1 cellular context compared by ENCODE assay signal in the genomic region with DNA sequence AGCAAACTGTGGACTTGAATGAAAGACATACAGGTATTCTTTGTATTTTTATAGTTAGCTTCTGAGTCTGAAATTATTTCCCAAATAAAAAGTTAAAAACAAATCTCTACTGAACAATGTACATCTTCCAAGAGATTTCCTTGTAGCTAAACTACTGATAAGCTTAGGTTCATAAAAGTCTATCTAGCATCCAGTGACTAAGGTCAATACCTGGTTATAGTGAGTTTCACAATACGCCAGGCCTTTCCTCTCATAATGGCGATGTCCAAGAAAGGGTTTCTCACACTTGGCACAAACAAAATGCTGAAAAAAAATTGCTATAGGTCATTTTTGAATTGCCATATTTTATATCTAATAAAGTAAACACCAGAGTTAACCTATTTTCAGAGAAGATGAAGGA. TPM values are rescaled to one million over a fixed set of nuclear protein-coding genes. Genes with fewer than 3 reads are reported as not detected.
"Had no signal": no experiment of that assay in that cellular context is flagged by ENCODE, and none has a peak within 500 bp of the region (broad histone marks: within the 10 kb centered on the region; RNA-seq: fewer than 3 reads in every experiment).

No MANE protein-coding gene starts in this region.

RNA-seq across cellular contexts. Expression of a gene that starts 21.7 kb away (rescaled TPM):
- total RNA-seq: G401 had no signal
